7 cellular contexts compared by ENCODE assay signal in genomic region chrX:40564447-40564846, GRCh38. TPM values are rescaled to one million over a fixed set of nuclear protein-coding genes. Genes with fewer than 3 reads are reported as not detected.
"Had no signal": no experiment of that assay in that cellular context is flagged by ENCODE, and none has a peak within 500 bp of the region (broad histone marks: within the 10 kb centered on the region; RNA-seq: fewer than 3 reads in every experiment).

No MANE protein-coding gene starts in this region.

- DNase-seq: GDM1, GF-D8 had no signal

- FAIRE-seq: G401.6, GM12878, GM18507, GM19239 had no signal

- H3K4me3 ChIP-seq: GM12878 had no signal

- ATAC-seq: GM12878 had no signal

RNA-seq across cellular contexts. Expression of gene MPC1L, which starts 58.8 kb away (rescaled TPM):
- total RNA-seq: G401, GM12878 had no signal
- polyA plus RNA-seq: GM12878 had no signal
